In genomic region chr7:123424463-123424862, GRCh38 we compare ENCODE assay signal across 8 cellular contexts.
"Had no signal": no experiment of that assay in that cellular context is flagged by ENCODE, and none has a peak within 500 bp of the region (broad histone marks: within the 10 kb centered on the region; RNA-seq: fewer than 3 reads in every experiment).

No MANE protein-coding gene starts in this region.

- ATAC-seq: GM12878 had no signal

- H3K4me3 ChIP-seq: GM12878 had no signal

- FAIRE-seq: G401.6, GM12878, GM12891, GM12892, GM18507, GM19239 had no signal

- DNase-seq: GDM1, GF-D8 had no signal
